ENCODE assay signal across 22 cellular contexts in the genomic region with DNA sequence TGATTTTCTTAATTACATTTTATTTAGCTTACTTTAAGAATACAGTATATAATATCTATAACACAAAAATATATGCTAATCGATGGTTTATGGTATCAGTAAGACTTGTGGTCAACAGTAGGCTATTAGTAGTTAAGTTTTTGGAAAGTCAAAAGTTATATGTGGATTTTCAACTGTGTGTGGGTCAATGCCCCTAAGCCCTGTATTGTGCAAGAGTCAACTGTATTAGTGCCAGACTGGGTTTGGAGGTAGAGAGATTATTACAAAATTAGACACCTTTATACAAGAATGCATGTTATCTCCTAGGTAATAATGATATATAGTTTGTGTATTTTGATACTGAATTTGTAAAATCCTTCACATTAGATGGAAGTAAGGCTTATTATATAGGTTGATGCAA.
DNase-seq lines count a peak whose midpoint lies in the region; ATAC-seq, FAIRE-seq and TF ChIP-seq lines count a peak whose summit lies in the region.
"Had no signal": no experiment of that assay in that cellular context is flagged by ENCODE, and none has a peak within 500 bp of the region (broad histone marks: within the 10 kb centered on the region; RNA-seq: fewer than 3 reads in every experiment).

No MANE protein-coding gene starts in this region.

- H3K4me3 ChIP-seq in breast epithelium, result no peak overlapping the region
- H3K4me3 ChIP-seq in right lobe of liver, result no peak overlapping the region
- no peak overlapping the region for H3K4me3 ChIP-seq in small intestine (ENCODE audit: low read depth in 1 of 2, low read length in 2 of 2)
- H3K4me3 ChIP-seq: A549; BLaER1 treated with 17β-estradiol and CSF1 and Interleukin-3, amounts not matched to agents 10 nM and 100 nM; GM12878 had no signal

- H3K27ac Mint-ChIP-seq in MCF 10A (ENCODE audit: low read depth, unreplicated experiment) (no peak overlapping the region), chondrocyte (ENCODE audit: unreplicated experiment) (no peak overlapping the region)
- H3K27ac Mint-ChIP-seq: B cell; CD4-positive, alpha-beta T cell; CD8-positive, alpha-beta T cell had no signal

- H3K36me3 ChIP-seq in breast epithelium (no peaks in the 10 kb centered on the region), right lobe of liver (no peaks in the 10 kb centered on the region), small intestine (ENCODE audit: control insufficient read depth in 2 of 2, insufficient read depth in 2 of 2, low read length in 2 of 2) (no peaks in the 10 kb centered on the region)
- H3K36me3 ChIP-seq: BLaER1 treated with 17β-estradiol and CSF1 and Interleukin-3, amounts not matched to agents 10 nM and 100 nM had no signal

- TF ChIP-seq CTCF in MCF 10A (IDR thresholded peaks at IDR 0.05; ENCODE audit: unreplicated experiment) (no peak), breast epithelium (IDR thresholded peaks at IDR 0.05) (no peak), right lobe of liver (IDR thresholded peaks at IDR 0.05) (no peak), chondrocyte (IDR thresholded peaks at IDR 0.05) (no peak)

- H3K27me3 ChIP-seq in breast epithelium (peaks cover 0 to 3% of the 10 kb centered on the region in 2 donors), right lobe of liver (no peaks in the 10 kb centered on the region), small intestine (ENCODE audit: control insufficient read depth in 2 of 2, insufficient read depth in 2 of 2, low read length in 2 of 2) (no peaks in the 10 kb centered on the region)

- TF ChIP-seq POLR2A in breast epithelium (IDR thresholded peaks at IDR 0.05) (no peak), right lobe of liver (IDR thresholded peaks at IDR 0.05) (no peak)

- DNase-seq in MCF 10A (ENCODE audit: unreplicated experiment) (peak; percentile 4), breast epithelium (ENCODE audit: low spot score in 2 of 2) (no peak), right lobe of liver (peak in 1 of 3 donors; percentile 39), small intestine (no peak), chondrocyte (ENCODE audit: low spot score) (no peak)
- DNase-seq: AML-193; Caco-2; Calu3; CD4-positive, alpha-beta T cell; CD8-positive, alpha-beta T cell; DMS79 treated with DMSO at 0.1 percent for 48 hours; GDM1 had no signal

- ATAC-seq in right lobe of liver (peak; percentile 51 to 86 (median 59)), HG03378 (IDR thresholded peaks at IDR 0.05; ENCODE audit: unreplicated experiment) (no peak)
- ATAC-seq: A549; CD8-positive, alpha-beta T cell; GM12878 had no signal

- WGBS in right lobe of liver (ENCODE audit: insufficient coverage, low coverage, low lambda C conversion rate, missing lambda C conversion rate), result 18% methylated on average over 1 of the region's 1 CpG
- 50 to 70% (median 67%) methylated on average over 1 of the region's 1 CpG for WGBS in small intestine, 3 donors

- H3K4me1 Mint-ChIP-seq in MCF 10A (ENCODE audit: insufficient read depth, unreplicated experiment), result no peaks in the 10 kb centered on the region
- H3K4me1 Mint-ChIP-seq in chondrocyte (ENCODE audit: low read depth), result no peaks in the 10 kb centered on the region
- H3K4me1 Mint-ChIP-seq: B cell had no signal

- peak; percentile 79 for FAIRE-seq in colon (lab: Jason Lieb, UNC)
- FAIRE-seq in small intestine (lab: Jason Lieb, UNC), result peak; percentile 15
- FAIRE-seq: GM12878, GM12892, GM18507 had no signal

- H3K9me3 ChIP-seq in breast epithelium (no peaks in the 10 kb centered on the region), right lobe of liver (no peaks in the 10 kb centered on the region), small intestine (ENCODE audit: control insufficient read depth, low read depth) (no peaks in the 10 kb centered on the region)
- H3K9me3 ChIP-seq: A549, Caco-2 had no signal

- H3K27me3 Mint-ChIP-seq in MCF 10A (ENCODE audit: insufficient read depth, unreplicated experiment) (no peaks in the 10 kb centered on the region), chondrocyte (ENCODE audit: low read depth) (no peaks in the 10 kb centered on the region)
- H3K27me3 Mint-ChIP-seq: B cell; CD4-positive, alpha-beta T cell had no signal

- H3K4me3 Mint-ChIP-seq in MCF 10A (ENCODE audit: unreplicated experiment), result no peak overlapping the region
- no peak overlapping the region for H3K4me3 Mint-ChIP-seq in chondrocyte (ENCODE audit: unreplicated experiment)
- H3K4me3 Mint-ChIP-seq: B cell; CD4-positive, alpha-beta T cell; CD8-positive, alpha-beta T cell had no signal

- peaks cover 14% of the 10 kb centered on the region for H3K9me3 Mint-ChIP-seq in MCF 10A (ENCODE audit: unreplicated experiment)
- H3K9me3 Mint-ChIP-seq in chondrocyte (ENCODE audit: low read depth), result peaks cover 5% of the 10 kb centered on the region
- H3K9me3 Mint-ChIP-seq: CD4-positive, alpha-beta T cell; CD8-positive, alpha-beta T cell had no signal

- H3K36me3 Mint-ChIP-seq in MCF 10A (ENCODE audit: insufficient read depth, unreplicated experiment) (no peaks in the 10 kb centered on the region), chondrocyte (ENCODE audit: low read depth) (no peaks in the 10 kb centered on the region)
- H3K36me3 Mint-ChIP-seq: CD8-positive, alpha-beta T cell had no signal

- H3K4me1 ChIP-seq in breast epithelium (no peaks in the 10 kb centered on the region), right lobe of liver (no peaks in the 10 kb centered on the region), small intestine (ENCODE audit: control insufficient read depth in 2 of 2, insufficient read depth in 1 of 2, low read depth in 1 of 2, low read length in 1 of 2) (no peaks in the 10 kb centered on the region)
- H3K4me1 ChIP-seq: A549; BLaER1 treated with 17β-estradiol and CSF1 and Interleukin-3, amounts not matched to agents 10 nM and 100 nM; Caco-2 had no signal

- intact Hi-C loops in MCF 10A (cut with micrococcal nuclease), result no loop called here
- intact Hi-C loops in breast epithelium (cut with DNase I; ENCODE audit: low total_unique reads), result no loop called here
- intact Hi-C loops in right lobe of liver (cut with DNase I), result no loop called here

- CTCF ChIA-PET in MCF 10A (lab: Yijun Ruan, JAX), result no interaction called here

- POLR2A ChIA-PET in MCF 10A (lab: Yijun Ruan, JAX), result no interaction called here

- BruUV-seq in MCF 10A (replicated peaks; lab: Mats Ljungman, UMichigan), result no TSS peak

- H3K27ac ChIP-seq in breast epithelium, result no peak overlapping the region
- no peak overlapping the region for H3K27ac ChIP-seq in right lobe of liver
- no peak overlapping the region for H3K27ac ChIP-seq in small intestine (ENCODE audit: low read depth in 1 of 2, low read length in 1 of 2)
- H3K27ac ChIP-seq: 22Rv1; A549; BLaER1 treated with 17β-estradiol and CSF1 and Interleukin-3, amounts not matched to agents 10 nM and 100 nM; C4-2B had no signal
